Comparison of ENCODE assay signal across 14 cellular contexts in genomic region chr1:3351300-3352083, GRCh38.
DNase-seq lines count a peak whose midpoint lies in the region; ATAC-seq, FAIRE-seq and TF ChIP-seq lines count a peak whose summit lies in the region.
"Had no signal": no experiment of that assay in that cellular context is flagged by ENCODE, and none has a peak within 500 bp of the region (broad histone marks: within the 10 kb centered on the region; RNA-seq: fewer than 3 reads in every experiment).

No MANE protein-coding gene starts in this region.

- H4K91ac ChIP-seq in H1 (replicated peaks; ENCODE audit: insufficient read length, low read length) = peak overlapping the region; percentile 90

- intact Hi-C loops in Right ventricle myocardium inferior (cut with DNase I) = loop anchor here (1.0 to 2.0 kb wide), 2 partner anchors 42 to 71 kb away; no protein-coding TSS in a partner anchor

- H3K14ac ChIP-seq in H1 (ENCODE audit: insufficient read length) = no peak overlapping the region

- peak overlapping the region; percentile 53; the same call in 1 of the 2 replicates for H4K8ac ChIP-seq in H1 (ENCODE audit: extremely low read depth, insufficient read depth, low read length)

- H2BK12ac ChIP-seq in H1 (ENCODE audit: low read depth, low read length) = peak overlapping the region; percentile 99; the same call in 1 of the 2 replicates

- DNase-seq in cardiac muscle cell (ENCODE audit: low read depth in 1 of 2, low spot score in 1 of 2) (no peak), Right ventricle myocardium inferior (ENCODE audit: missing footprints) (no peak), H1 (ENCODE audit: low read depth in 1 of 2, low spot score in 2 of 2) (no peak), osteocyte (ENCODE audit: extremely low spot score, unreplicated experiment) (no peak), upper lobe of left lung (no peak)
- DNase-seq: activated effector memory CD4-positive, alpha-beta T cell treated with Interleukin-2 at 50 U/mL for 16 hours; NCI-H510A treated with DMSO at 0.1 percent for 48 hours had no signal

- H3K27me3 Mint-ChIP-seq in osteocyte (ENCODE audit: unreplicated experiment) = no peaks in the 10 kb centered on the region

- no peak overlapping the region for H2AFZ ChIP-seq in H1 (ENCODE audit: low read length)

- no peak overlapping the region for H2BK120ac ChIP-seq in H1 (replicated peaks; ENCODE audit: low read depth, low read length)

- peak overlapping the region; percentile 92 for H3K27ac Mint-ChIP-seq in osteocyte (ENCODE audit: unreplicated experiment)

- H2BK15ac ChIP-seq in H1 (ENCODE audit: low read length) = 0 out of 2 replicates have a peak overlapping the region, but pooled peaks have one; percentile 29

- H2AK5ac ChIP-seq in H1 (ENCODE audit: low read depth, low read length) = peak overlapping the region; percentile 70; the same call in 1 of the 2 replicates

- no peaks in the 10 kb centered on the region for H3K9me3 Mint-ChIP-seq in osteocyte (ENCODE audit: unreplicated experiment)

- H2BK5ac ChIP-seq in H1 (ENCODE audit: low read depth, low read length) = peak overlapping the region; percentile 85; the same call in 1 of the 2 replicates

- peak overlapping the region; percentile 79 for H3K4ac ChIP-seq in H1 (replicated peaks; ENCODE audit: insufficient read length, low read depth, low read length)

- no peaks in the 10 kb centered on the region for H3K79me1 ChIP-seq in H1 (ENCODE audit: low read depth, low read length)

- H3K18ac ChIP-seq in H1 (ENCODE audit: extremely low read depth, low read length) = peak overlapping the region; percentile 99

- no peaks in the 10 kb centered on the region for H3K36me3 ChIP-seq in cardiac muscle cell
- H3K36me3 ChIP-seq in H1 (ENCODE audit: control insufficient read depth in 2 of 4, insufficient read depth in 4 of 4, low read length in 3 of 4) = no peaks in the 10 kb centered on the region
- H3K36me3 ChIP-seq in upper lobe of left lung = no peaks in the 10 kb centered on the region

- H3K36me3 Mint-ChIP-seq in osteocyte (ENCODE audit: unreplicated experiment) = no peaks in the 10 kb centered on the region

- no peak overlapping the region for H3K9ac ChIP-seq in H1 (replicated peaks in 1 of 4; ENCODE audit: extremely low read depth in 1 of 4, low read depth in 3 of 4, low read length in 3 of 4)

- peak overlapping the region; percentile 94 for H2BK20ac ChIP-seq in H1 (ENCODE audit: low read length)

- H3K23ac ChIP-seq in H1 (ENCODE audit: insufficient read length) = no peak overlapping the region

- no peak overlapping the region for H3K4me3 ChIP-seq in cardiac muscle cell
- peak overlapping the region in 1 of 4 experiments; percentile 48; a peak in 4 of 8 replicates for H3K4me3 ChIP-seq in H1 (ENCODE audit: extremely low read depth in 1 of 4, insufficient read depth in 2 of 4, low read depth in 3 of 4, low read length in 4 of 4)
- no peak overlapping the region for H3K4me3 ChIP-seq in upper lobe of left lung
- H3K4me3 ChIP-seq: A549, skin epidermis had no signal

- TF ChIP-seq CTCF in cardiac muscle cell (IDR thresholded peaks at IDR 0.05; ENCODE audit: low read depth, low read length) = no peak
- TF ChIP-seq CTCF in H1 (IDR thresholded peaks at IDR 0.05; ENCODE audit: control extremely low read depth in 1 of 3, insufficient read depth in 1 of 3, low read depth in 1 of 3, low read length in 3 of 3) = no peak
- no peak for TF ChIP-seq CTCF in osteocyte (IDR thresholded peaks at IDR 0.05)
- TF ChIP-seq CTCF in upper lobe of left lung (IDR thresholded peaks at IDR 0.05) = no peak

- H3K79me2 ChIP-seq in H1 (ENCODE audit: control insufficient read depth in 1 of 2, insufficient read depth in 2 of 2, low read length in 2 of 2) = no peaks in the 10 kb centered on the region

- POLR2A ChIA-PET in H1 (lab: Charles Lee; ENCODE audit: partially characterized antibody) = interaction anchor here (2.0 kb wide), 1 partner anchor 12 kb away, joined by 9 read pairs; no protein-coding TSS in a partner anchor

- H3K4me1 ChIP-seq in cardiac muscle cell (ENCODE audit: low read depth) (peaks cover 86% of the 10 kb centered on the region), H1 (replicated peaks in 1 of 4; ENCODE audit: control insufficient read depth in 3 of 4, insufficient read depth in 4 of 4, low read length in 3 of 4) (peaks cover 0 to 21% (median 13%) of the 10 kb centered on the region in 4 experiments; a peak in 6 of 7 replicates), upper lobe of left lung (peaks cover 0 to 8% (median 5%) of the 10 kb centered on the region in 4 donors)
- H3K4me1 ChIP-seq: A549 had no signal

- TF ChIP-seq RAD21 in H1 (IDR thresholded peaks at IDR 0.05 in 1 of 2, conservative IDR thresholded peaks at IDR 0.05 in 1 of 2; ENCODE audit: low read depth in 2 of 2, low read length in 2 of 2) = no peak

- no peak for FAIRE-seq in H1 (lab: Jason Lieb, UNC)
- FAIRE-seq: A549, bronchial epithelial cell had no signal

- H3K27me3 ChIP-seq in cardiac muscle cell (no peaks in the 10 kb centered on the region), H1 (replicated peaks in 1 of 4; ENCODE audit: control insufficient read depth in 3 of 4, extremely low read depth in 1 of 4, insufficient read depth in 3 of 4, low read length in 3 of 4) (no peaks in the 10 kb centered on the region), upper lobe of left lung (no peaks in the 10 kb centered on the region)

- TF ChIP-seq EP300 in H1 (IDR thresholded peaks at IDR 0.05; ENCODE audit: borderline replicate concordance in 1 of 2, low read depth in 2 of 2, low read length in 2 of 2) (no peak), upper lobe of left lung (IDR thresholded peaks at IDR 0.05) (no peak)

- H3K9me3 ChIP-seq in cardiac muscle cell (ENCODE audit: low read depth) = no peaks in the 10 kb centered on the region
- H3K9me3 ChIP-seq in H1 (ENCODE audit: insufficient read depth in 2 of 2, low read depth in 1 of 2, low read length in 1 of 2) = no peaks in the 10 kb centered on the region
- H3K9me3 ChIP-seq in upper lobe of left lung = no peaks in the 10 kb centered on the region
- H3K9me3 ChIP-seq: A549 had no signal

- CTCF ChIA-PET in H1 (lab: Charles Lee; ENCODE audit: partially characterized antibody) = interaction anchor here (0.8 to 2.8 kb wide), 5 partner anchors 12 to 76 kb away, joined by 3 to 14 read pairs (median 9); no protein-coding TSS in a partner anchor

- H3K4me1 Mint-ChIP-seq in osteocyte (ENCODE audit: unreplicated experiment) = peaks cover 31% of the 10 kb centered on the region

- H4K5ac ChIP-seq in H1 (ENCODE audit: insufficient read length, low read depth, low read length) = no peak overlapping the region

- no peaks in the 10 kb centered on the region for H4K20me1 ChIP-seq in H1 (replicated peaks in 1 of 2; ENCODE audit: control insufficient read depth in 1 of 2, insufficient read depth in 2 of 2, low read length in 2 of 2)

- H3K23me2 ChIP-seq in H1 (ENCODE audit: low read depth, low read length) = peaks cover 3% of the 10 kb centered on the region; the same call in 1 of the 2 replicates

- 57% methylated on average over 3 of the region's 8 CpGs; no CpG with 5 or more reads in 1 of the 2 experiments for WGBS in H1 (ENCODE audit: extremely low coverage in 1 of 2, insufficient coverage in 1 of 2, insufficient read length in 1 of 2, insufficient replicate concordance in 2 of 2, low coverage in 1 of 2, low lambda C conversion rate in 2 of 2, missing lambda C conversion rate in 1 of 2), 2 experiments
- WGBS in upper lobe of left lung, 2 donors = 69 to 70% methylated on average over 6 to 8 of the region's 8 CpGs

- ATAC-seq in Right ventricle myocardium inferior (no peak), upper lobe of left lung (ENCODE audit: low FRiP score in 2 of 2) (no peak), GM21576 (IDR thresholded peaks at IDR 0.05; ENCODE audit: unreplicated experiment) (no peak), GM21825 (IDR thresholded peaks at IDR 0.05; ENCODE audit: unreplicated experiment) (no peak), GM21723 (IDR thresholded peaks at IDR 0.05; ENCODE audit: unreplicated experiment) (no peak)

- H3K27ac ChIP-seq in cardiac muscle cell (peak overlapping the region; percentile 99), H1 (ENCODE audit: low read depth, low read length) (no peak overlapping the region), upper lobe of left lung (peak overlapping the region in 3 of 4 donors; percentile 44 to 77 (median 63))
- H3K27ac ChIP-seq: A549, RWPE1 had no signal

- H3K4me3 Mint-ChIP-seq in osteocyte (ENCODE audit: unreplicated experiment) = no peak overlapping the region

- TF ChIP-seq POLR2A in H1 (IDR thresholded peaks at IDR 0.05; ENCODE audit: control extremely low read depth in 1 of 2, low read depth in 2 of 2, low read length in 2 of 2) (no peak), upper lobe of left lung (IDR thresholded peaks at IDR 0.05) (no peak)

- peak overlapping the region; percentile 59 to 70 for H3K4me2 ChIP-seq in H1 (ENCODE audit: insufficient read depth in 1 of 2, low read depth in 2 of 2, low read length in 2 of 2)
- H3K4me2 ChIP-seq: A549 had no signal

- no peak overlapping the region for H3K56ac ChIP-seq in H1 (replicated peaks; ENCODE audit: insufficient read length, low read depth, low read length)

TF ChIP-seq in H1, 55 proteins besides CTCF, POLR2A, EP300 and RAD21:
- no peak for TF ChIP-seq ASH2L (IDR thresholded peaks at IDR 0.05; ENCODE audit: low read length)
